Comparison of ENCODE assay signal across 8 cellular contexts in the genomic region with DNA sequence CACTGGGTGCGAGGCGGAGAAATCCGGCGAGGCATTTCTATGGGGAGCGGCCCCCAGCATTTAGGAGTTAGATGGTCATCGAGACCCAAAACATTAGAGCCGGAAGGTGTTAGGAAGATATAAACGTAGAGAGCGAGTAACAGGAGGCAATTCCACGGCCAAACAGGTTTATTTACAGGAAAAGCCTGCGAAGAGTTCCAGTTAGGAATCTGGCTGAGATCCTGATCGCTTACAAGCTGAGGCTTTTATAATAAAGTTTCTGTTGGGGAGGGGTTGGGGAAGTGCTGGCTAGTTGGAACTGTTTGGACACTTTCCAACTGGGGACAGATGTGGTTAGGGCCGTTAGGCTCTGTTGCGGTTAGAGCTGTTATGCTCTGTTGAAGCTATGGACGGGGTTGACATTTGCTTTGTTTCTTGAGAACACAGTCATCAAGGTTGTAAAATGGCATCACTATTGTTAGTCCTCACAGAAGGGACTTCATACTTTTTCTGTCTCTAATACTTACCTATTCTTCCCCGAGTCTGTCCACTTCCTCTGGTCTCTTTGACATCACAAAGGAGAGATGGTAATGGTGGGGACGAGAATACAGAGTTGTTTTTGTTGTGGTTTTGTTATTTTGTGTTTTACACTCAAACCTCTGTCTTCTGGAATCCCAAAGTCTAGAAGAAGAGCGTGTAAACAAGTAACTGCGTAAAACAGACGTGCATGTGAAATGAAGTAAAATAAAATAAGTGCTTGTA. TPM values are rescaled to one million over a fixed set of nuclear protein-coding genes. Genes with fewer than 3 reads are reported as not detected.
DNase-seq lines count a peak whose midpoint lies in the region; ATAC-seq and TF ChIP-seq lines count a peak whose summit lies in the region.

No MANE protein-coding gene starts in this region.

- peak overlapping the region; percentile 10 to 48 for H3K4me3 ChIP-seq in body of pancreas

- no peaks in the 10 kb centered on the region for H3K36me3 ChIP-seq in body of pancreas (replicated peaks in 1 of 2; ENCODE audit: insufficient read depth in 1 of 2, low read depth in 2 of 2)

- 4 to 5% methylated on average over 19 to 20 of the region's 20 CpGs for WGBS in body of pancreas, 2 donors

- no peaks in the 10 kb centered on the region for H3K9me3 ChIP-seq in body of pancreas

- no peak for TF ChIP-seq CTCF in body of pancreas (IDR thresholded peaks at IDR 0.05)

- H3K4me1 ChIP-seq in body of pancreas, result peaks cover 18% of the 10 kb centered on the region

- intact Hi-C loops in body of pancreas (cut with DNase I), result loop anchor here (10.0 kb wide), 1 partner anchor 72 kb away; the partner anchor contains the start of gene ZSCAN26

- ATAC-seq in HG02678 (IDR thresholded peaks at IDR 0.05; ENCODE audit: unreplicated experiment), result peak; percentile 43
- peak; percentile 13 for ATAC-seq in body of pancreas

- H3K27ac ChIP-seq in body of pancreas, result peak overlapping the region; percentile 93 to 99 (median 96)

- DNase-seq in activated CD4-positive, alpha-beta T cell treated with anti-CD3 and anti-CD28 coated beads for 4 hours, result peak; percentile 15 to 21
- no peak for DNase-seq in activated CD4-positive, alpha-beta T cell treated with anti-CD3 and anti-CD28 coated beads for 48 hours
- DNase-seq in NCI-H526 treated with DMSO at 0.1 percent for 48 hours (lab: John Stamatoyannopoulos, UW) (peak; percentile 44), body of pancreas (peak; percentile 21 to 53 (median 34)), kidney glomerular epithelial cell (lab: John Stamatoyannopoulos, UW) (peak; percentile 75), superior temporal gyrus (ENCODE audit: extremely low spot score) (peak; percentile 70), 8988T (no peak)

- H3K27me3 ChIP-seq in body of pancreas, result no peaks in the 10 kb centered on the region

- no peak for TF ChIP-seq POLR2A in body of pancreas (IDR thresholded peaks at IDR 0.05)

RNA-seq across cellular contexts. Expression of gene ZSCAN31, which starts 0.5 kb away (rescaled TPM):
- total RNA-seq in body of pancreas, result 10 to 100 TPM; 14.0 to 26.4 TPM

RNA-seq across cellular contexts. Expression of gene ZKSCAN3, which starts 13.3 kb away (rescaled TPM):
- 1 to 10 TPM; 1.3 to 1.6 TPM for total RNA-seq in body of pancreas

RNA-seq across cellular contexts. Expression of gene PGBD1, which starts 55.1 kb away (rescaled TPM):
- 1 to 10 TPM in 1 of 2 donors, under 1 TPM in 1; 0.66 to 2.3 TPM for total RNA-seq in body of pancreas

Comparison
In these comparisons a context has a peak if more than half of its experiments do, and no peak if none do; other contexts are left out.
1. DNase-seq: peak in activated CD4-positive, alpha-beta T cell treated with anti-CD3 and anti-CD28 coated beads for 4 hours (2 of 2), NCI-H526 treated with DMSO at 0.1 percent for 48 hours (single experiment), body of pancreas (4 of 4), kidney glomerular epithelial cell (single experiment) and superior temporal gyrus (single experiment); none in activated CD4-positive, alpha-beta T cell treated with anti-CD3 and anti-CD28 coated beads for 48 hours (single experiment) and 8988T (single experiment).